ENCODE assay signal across 2 cellular contexts in the genomic region with DNA sequence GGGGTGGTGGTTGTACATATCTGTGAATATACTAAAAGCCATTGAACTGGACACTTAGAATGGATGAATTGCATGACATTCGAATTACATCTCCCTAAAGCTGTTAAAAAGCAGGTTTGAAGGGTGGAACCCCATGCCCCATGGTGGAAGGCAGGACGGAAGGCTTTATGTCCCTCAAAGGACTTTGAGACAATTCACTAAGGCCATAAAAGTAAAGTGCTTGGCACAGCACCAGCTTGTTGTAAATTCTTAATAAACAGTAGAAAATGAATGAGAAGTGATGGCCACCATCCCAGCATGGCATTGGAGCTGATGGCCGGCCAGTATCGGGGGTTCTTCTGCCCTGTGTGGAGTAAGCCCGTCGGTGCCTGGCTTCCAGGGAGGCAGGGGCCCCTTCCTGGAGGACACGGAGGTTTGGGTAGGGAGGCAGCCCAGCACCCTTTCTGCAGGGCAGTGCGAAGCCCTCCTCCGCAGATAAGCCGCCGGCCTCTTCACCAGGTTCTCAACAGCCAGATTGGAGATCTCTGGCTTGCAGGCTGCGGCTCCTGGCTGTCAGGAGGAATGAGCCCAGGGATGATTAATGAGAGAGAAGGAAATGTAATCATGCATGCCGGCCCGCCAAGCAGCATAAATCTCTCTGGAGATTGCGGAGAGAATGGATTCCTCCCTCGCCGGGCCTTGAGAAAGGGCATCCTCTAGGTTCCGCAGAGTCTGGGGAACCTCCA.
A peak's percentile ranks its signal among the peaks of the same experiment; 100 is the strongest.
TF ChIP-seq lines count a peak whose summit lies in the region.

No MANE protein-coding gene starts in this region.

TF ChIP-seq in IMR-90, 13 proteins besides CTCF, POLR2A, EP300 and RAD21:
- TF ChIP-seq CEBPB (IDR thresholded peaks at IDR 0.05; ENCODE audit: low read depth, low read length) (peak; percentile 3; the same call in 1 of the 2 replicates), CHD1 (IDR thresholded peaks at IDR 0.05; ENCODE audit: low read depth, low read length) (0 out of 2 replicates have a peak, but pooled peaks have one; percentile 17), FOS (IDR thresholded peaks at IDR 0.05; ENCODE audit: low read depth, low read length) (no peak), BHLHE40 (IDR thresholded peaks at IDR 0.05; ENCODE audit: low read depth, low read length) (peak; percentile 42; the same call in 1 of the 2 replicates)

TF ChIP-seq in K562, 482 proteins besides CTCF, POLR2A, EP300 and RAD21 (continues in another document):
- TF ChIP-seq, protein P1, sequence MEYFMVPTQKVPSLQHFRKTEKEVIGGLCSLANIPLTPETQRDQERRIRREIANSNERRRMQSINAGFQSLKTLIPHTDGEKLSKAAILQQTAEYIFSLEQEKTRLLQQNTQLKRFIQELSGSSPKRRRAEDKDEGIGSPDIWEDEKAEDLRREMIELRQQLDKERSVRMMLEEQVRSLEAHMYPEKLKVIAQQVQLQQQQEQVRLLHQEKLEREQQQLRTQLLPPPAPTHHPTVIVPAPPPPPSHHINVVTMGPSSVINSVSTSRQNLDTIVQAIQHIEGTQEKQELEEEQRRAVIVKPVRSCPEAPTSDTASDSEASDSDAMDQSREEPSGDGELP (CRISPR knock-in tag; IDR thresholded peaks at IDR 0.05; ENCODE audit: borderline replicate concordance): peak; percentile 26; the same call in 1 of the 2 replicates
- TF ChIP-seq CXXC5 (CRISPR knock-in tag; IDR thresholded peaks at IDR 0.05): peak; percentile 47; the same call in 1 of the 2 replicates
- TF ChIP-seq SMAD2 (IDR thresholded peaks at IDR 0.05; ENCODE audit: low read depth, low read length): no peak
- TF ChIP-seq ZNF764 (CRISPR knock-in tag; IDR thresholded peaks at IDR 0.05; ENCODE audit: low read depth): no peak
- TF ChIP-seq POLR2AphosphoS2 (IDR thresholded peaks at IDR 0.05; ENCODE audit: low read length): no peak
- TF ChIP-seq EP400 (IDR thresholded peaks at IDR 0.05): no peak
- peak; percentile 26; the same call in 1 of the 2 replicates for TF ChIP-seq BHLHE40 (IDR thresholded peaks at IDR 0.05; ENCODE audit: low read length)
- peak; percentile 27; the same call in 1 of the 2 replicates for TF ChIP-seq SOX6 (IDR thresholded peaks at IDR 0.05)
- peak; percentile 87 to 90 for TF ChIP-seq KDM1A (IDR thresholded peaks at IDR 0.05)
- TF ChIP-seq ZZZ3 (IDR thresholded peaks at IDR 0.05): no peak
- TF ChIP-seq, protein P2, sequence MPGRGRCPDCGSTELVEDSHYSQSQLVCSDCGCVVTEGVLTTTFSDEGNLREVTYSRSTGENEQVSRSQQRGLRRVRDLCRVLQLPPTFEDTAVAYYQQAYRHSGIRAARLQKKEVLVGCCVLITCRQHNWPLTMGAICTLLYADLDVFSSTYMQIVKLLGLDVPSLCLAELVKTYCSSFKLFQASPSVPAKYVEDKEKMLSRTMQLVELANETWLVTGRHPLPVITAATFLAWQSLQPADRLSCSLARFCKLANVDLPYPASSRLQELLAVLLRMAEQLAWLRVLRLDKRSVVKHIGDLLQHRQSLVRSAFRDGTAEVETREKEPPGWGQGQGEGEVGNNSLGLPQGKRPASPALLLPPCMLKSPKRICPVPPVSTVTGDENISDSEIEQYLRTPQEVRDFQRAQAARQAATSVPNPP (IDR thresholded peaks at IDR 0.05; ENCODE audit: borderline replicate concordance, insufficient read depth, insufficient read length): no peak
- TF ChIP-seq, protein P3, sequence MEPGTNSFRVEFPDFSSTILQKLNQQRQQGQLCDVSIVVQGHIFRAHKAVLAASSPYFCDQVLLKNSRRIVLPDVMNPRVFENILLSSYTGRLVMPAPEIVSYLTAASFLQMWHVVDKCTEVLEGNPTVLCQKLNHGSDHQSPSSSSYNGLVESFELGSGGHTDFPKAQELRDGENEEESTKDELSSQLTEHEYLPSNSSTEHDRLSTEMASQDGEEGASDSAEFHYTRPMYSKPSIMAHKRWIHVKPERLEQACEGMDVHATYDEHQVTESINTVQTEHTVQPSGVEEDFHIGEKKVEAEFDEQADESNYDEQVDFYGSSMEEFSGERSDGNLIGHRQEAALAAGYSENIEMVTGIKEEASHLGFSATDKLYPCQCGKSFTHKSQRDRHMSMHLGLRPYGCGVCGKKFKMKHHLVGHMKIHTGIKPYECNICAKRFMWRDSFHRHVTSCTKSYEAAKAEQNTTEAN (CRISPR knock-in tag; IDR thresholded peaks at IDR 0.05): no peak
- TF ChIP-seq, protein P4, sequence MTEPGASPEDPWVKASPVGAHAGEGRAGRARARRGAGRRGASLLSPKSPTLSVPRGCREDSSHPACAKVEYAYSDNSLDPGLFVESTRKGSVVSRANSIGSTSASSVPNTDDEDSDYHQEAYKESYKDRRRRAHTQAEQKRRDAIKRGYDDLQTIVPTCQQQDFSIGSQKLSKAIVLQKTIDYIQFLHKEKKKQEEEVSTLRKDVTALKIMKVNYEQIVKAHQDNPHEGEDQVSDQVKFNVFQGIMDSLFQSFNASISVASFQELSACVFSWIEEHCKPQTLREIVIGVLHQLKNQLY (CRISPR knock-in tag; conservative IDR thresholded peaks at IDR 0.05): no peak
- TF ChIP-seq, protein P5, sequence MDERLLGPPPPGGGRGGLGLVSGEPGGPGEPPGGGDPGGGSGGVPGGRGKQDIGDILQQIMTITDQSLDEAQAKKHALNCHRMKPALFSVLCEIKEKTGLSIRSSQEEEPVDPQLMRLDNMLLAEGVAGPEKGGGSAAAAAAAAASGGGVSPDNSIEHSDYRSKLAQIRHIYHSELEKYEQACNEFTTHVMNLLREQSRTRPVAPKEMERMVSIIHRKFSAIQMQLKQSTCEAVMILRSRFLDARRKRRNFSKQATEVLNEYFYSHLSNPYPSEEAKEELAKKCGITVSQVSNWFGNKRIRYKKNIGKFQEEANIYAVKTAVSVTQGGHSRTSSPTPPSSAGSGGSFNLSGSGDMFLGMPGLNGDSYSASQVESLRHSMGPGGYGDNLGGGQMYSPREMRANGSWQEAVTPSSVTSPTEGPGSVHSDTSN (CRISPR knock-in tag; IDR thresholded peaks at IDR 0.05; ENCODE audit: low read depth): peak; percentile 77
- TF ChIP-seq, protein P5 (tag; conservative IDR thresholded peaks at IDR 0.05; ENCODE audit: low read depth): peak; percentile 96
- TF ChIP-seq SMARCC2 (IDR thresholded peaks at IDR 0.05; ENCODE audit: low read depth): no peak
- TF ChIP-seq, protein P6, sequence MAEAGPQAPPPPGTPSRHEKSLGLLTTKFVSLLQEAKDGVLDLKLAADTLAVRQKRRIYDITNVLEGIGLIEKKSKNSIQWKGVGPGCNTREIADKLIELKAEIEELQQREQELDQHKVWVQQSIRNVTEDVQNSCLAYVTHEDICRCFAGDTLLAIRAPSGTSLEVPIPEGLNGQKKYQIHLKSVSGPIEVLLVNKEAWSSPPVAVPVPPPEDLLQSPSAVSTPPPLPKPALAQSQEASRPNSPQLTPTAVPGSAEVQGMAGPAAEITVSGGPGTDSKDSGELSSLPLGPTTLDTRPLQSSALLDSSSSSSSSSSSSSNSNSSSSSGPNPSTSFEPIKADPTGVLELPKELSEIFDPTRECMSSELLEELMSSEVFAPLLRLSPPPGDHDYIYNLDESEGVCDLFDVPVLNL (CRISPR knock-in tag; IDR thresholded peaks at IDR 0.05; ENCODE audit: low read depth): no peak
- TF ChIP-seq FOSL1 (tag; conservative IDR thresholded peaks at IDR 0.05): 0 out of 2 replicates have a peak, but pooled peaks have one; percentile 15
- TF ChIP-seq HDAC1 (IDR thresholded peaks at IDR 0.05): peak in 1 of 2 experiments; percentile 72; a peak in 1 of 4 replicates
- no peak for TF ChIP-seq SP2 (IDR thresholded peaks at IDR 0.05; ENCODE audit: extremely low read depth, low read depth, low read length, poor library complexity, severe bottlenecking)
- no peak for TF ChIP-seq PTBP1 (IDR thresholded peaks at IDR 0.05; ENCODE audit: low read depth, low read length)
- 0 out of 2 replicates have a peak, but pooled peaks have one; percentile 25 for TF ChIP-seq ZNF175 (CRISPR knock-in tag; IDR thresholded peaks at IDR 0.05; ENCODE audit: low read depth)
- peak; percentile 24 to 91; a peak in 2 of 4 replicates for TF ChIP-seq TEAD1 (CRISPR knock-in tag; IDR thresholded peaks at IDR 0.05)
- TF ChIP-seq, protein P7, sequence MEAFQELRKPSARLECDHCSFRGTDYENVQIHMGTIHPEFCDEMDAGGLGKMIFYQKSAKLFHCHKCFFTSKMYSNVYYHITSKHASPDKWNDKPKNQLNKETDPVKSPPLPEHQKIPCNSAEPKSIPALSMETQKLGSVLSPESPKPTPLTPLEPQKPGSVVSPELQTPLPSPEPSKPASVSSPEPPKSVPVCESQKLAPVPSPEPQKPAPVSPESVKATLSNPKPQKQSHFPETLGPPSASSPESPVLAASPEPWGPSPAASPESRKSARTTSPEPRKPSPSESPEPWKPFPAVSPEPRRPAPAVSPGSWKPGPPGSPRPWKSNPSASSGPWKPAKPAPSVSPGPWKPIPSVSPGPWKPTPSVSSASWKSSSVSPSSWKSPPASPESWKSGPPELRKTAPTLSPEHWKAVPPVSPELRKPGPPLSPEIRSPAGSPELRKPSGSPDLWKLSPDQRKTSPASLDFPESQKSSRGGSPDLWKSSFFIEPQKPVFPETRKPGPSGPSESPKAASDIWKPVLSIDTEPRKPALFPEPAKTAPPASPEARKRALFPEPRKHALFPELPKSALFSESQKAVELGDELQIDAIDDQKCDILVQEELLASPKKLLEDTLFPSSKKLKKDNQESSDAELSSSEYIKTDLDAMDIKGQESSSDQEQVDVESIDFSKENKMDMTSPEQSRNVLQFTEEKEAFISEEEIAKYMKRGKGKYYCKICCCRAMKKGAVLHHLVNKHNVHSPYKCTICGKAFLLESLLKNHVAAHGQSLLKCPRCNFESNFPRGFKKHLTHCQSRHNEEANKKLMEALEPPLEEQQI (IDR thresholded peaks at IDR 0.05): no peak
- peak; percentile 73 for TF ChIP-seq TCF3 (CRISPR knock-in tag; IDR thresholded peaks at IDR 0.05)
- 0 out of 4 replicates have a peak, but pooled peaks of 1 of the 2 experiments have one; percentile 40 for TF ChIP-seq MAZ (CRISPR knock-in tag; conservative IDR thresholded peaks at IDR 0.05 in 1 of 2, IDR thresholded peaks at IDR 0.05 in 1 of 2)
- TF ChIP-seq, protein P8, sequence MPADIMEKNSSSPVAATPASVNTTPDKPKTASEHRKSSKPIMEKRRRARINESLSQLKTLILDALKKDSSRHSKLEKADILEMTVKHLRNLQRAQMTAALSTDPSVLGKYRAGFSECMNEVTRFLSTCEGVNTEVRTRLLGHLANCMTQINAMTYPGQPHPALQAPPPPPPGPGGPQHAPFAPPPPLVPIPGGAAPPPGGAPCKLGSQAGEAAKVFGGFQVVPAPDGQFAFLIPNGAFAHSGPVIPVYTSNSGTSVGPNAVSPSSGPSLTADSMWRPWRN (IDR thresholded peaks at IDR 0.05; ENCODE audit: low read depth): peak; percentile 98
- no peak for TF ChIP-seq ZNF140 (CRISPR knock-in tag; IDR thresholded peaks at IDR 0.05)
- TF ChIP-seq IRF2 (CRISPR knock-in tag; IDR thresholded peaks at IDR 0.05): no peak
- TF ChIP-seq CTBP1 (IDR thresholded peaks at IDR 0.05; ENCODE audit: borderline replicate concordance): peak; percentile 60; the same call in 1 of the 2 replicates
- TF ChIP-seq TEAD4 (IDR thresholded peaks at IDR 0.05; ENCODE audit: low read length): peak; percentile 70
- TF ChIP-seq TEAD4 (CRISPR knock-in tag; IDR thresholded peaks at IDR 0.05; ENCODE audit: borderline replicate concordance): no peak
- peak in 1 of 2 experiments; percentile 96; a peak in 2 of 4 replicates for TF ChIP-seq RCOR1 (IDR thresholded peaks at IDR 0.05; ENCODE audit: borderline replicate concordance in 1 of 2, low read depth in 2 of 2, low read length in 2 of 2)
- TF ChIP-seq, protein P9, sequence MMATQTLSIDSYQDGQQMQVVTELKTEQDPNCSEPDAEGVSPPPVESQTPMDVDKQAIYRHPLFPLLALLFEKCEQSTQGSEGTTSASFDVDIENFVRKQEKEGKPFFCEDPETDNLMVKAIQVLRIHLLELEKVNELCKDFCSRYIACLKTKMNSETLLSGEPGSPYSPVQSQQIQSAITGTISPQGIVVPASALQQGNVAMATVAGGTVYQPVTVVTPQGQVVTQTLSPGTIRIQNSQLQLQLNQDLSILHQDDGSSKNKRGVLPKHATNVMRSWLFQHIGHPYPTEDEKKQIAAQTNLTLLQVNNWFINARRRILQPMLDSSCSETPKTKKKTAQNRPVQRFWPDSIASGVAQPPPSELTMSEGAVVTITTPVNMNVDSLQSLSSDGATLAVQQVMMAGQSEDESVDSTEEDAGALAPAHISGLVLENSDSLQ (IDR thresholded peaks at IDR 0.05): peak; percentile 95
- peak; percentile 95 for TF ChIP-seq ZBTB17 (CRISPR knock-in tag; IDR thresholded peaks at IDR 0.05)
- TF ChIP-seq KLF16 (IDR thresholded peaks at IDR 0.05): peak; percentile 73; the same call in 1 of the 2 replicates
- TF ChIP-seq, protein P10, sequence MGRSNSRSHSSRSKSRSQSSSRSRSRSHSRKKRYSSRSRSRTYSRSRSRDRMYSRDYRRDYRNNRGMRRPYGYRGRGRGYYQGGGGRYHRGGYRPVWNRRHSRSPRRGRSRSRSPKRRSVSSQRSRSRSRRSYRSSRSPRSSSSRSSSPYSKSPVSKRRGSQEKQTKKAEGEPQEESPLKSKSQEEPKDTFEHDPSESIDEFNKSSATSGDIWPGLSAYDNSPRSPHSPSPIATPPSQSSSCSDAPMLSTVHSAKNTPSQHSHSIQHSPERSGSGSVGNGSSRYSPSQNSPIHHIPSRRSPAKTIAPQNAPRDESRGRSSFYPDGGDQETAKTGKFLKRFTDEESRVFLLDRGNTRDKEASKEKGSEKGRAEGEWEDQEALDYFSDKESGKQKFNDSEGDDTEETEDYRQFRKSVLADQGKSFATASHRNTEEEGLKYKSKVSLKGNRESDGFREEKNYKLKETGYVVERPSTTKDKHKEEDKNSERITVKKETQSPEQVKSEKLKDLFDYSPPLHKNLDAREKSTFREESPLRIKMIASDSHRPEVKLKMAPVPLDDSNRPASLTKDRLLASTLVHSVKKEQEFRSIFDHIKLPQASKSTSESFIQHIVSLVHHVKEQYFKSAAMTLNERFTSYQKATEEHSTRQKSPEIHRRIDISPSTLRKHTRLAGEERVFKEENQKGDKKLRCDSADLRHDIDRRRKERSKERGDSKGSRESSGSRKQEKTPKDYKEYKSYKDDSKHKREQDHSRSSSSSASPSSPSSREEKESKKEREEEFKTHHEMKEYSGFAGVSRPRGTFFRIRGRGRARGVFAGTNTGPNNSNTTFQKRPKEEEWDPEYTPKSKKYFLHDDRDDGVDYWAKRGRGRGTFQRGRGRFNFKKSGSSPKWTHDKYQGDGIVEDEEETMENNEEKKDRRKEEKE (IDR thresholded peaks at IDR 0.05; ENCODE audit: borderline replicate concordance in 1 of 2, control insufficient read depth in 1 of 2, low read depth in 2 of 2, low read length in 1 of 2): no peak
- TF ChIP-seq, protein P11, sequence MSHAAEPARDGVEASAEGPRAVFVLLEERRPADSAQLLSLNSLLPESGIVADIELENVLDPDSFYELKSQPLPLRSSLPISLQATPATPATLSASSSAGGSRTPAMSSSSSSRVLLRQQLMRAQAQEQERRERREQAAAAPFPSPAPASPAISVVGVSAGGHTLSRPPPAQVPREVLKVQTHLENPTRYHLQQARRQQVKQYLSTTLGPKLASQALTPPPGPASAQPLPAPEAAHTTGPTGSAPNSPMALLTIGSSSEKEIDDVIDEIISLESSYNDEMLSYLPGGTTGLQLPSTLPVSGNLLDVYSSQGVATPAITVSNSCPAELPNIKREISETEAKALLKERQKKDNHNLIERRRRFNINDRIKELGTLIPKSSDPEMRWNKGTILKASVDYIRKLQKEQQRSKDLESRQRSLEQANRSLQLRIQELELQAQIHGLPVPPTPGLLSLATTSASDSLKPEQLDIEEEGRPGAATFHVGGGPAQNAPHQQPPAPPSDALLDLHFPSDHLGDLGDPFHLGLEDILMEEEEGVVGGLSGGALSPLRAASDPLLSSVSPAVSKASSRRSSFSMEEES (CRISPR knock-in tag; IDR thresholded peaks at IDR 0.05): no peak
